8 cellular contexts compared by ENCODE assay signal in genomic region chrX:73563740-73564073, GRCh38. TPM values are rescaled to one million over a fixed set of nuclear protein-coding genes. Genes with fewer than 3 reads are reported as not detected.
DNase-seq lines count a peak whose midpoint lies in the region; ATAC-seq and TF ChIP-seq lines count a peak whose summit lies in the region.

No MANE protein-coding gene starts in this region.

- no peaks in the 10 kb centered on the region for H3K27me3 Mint-ChIP-seq in chondrocyte (ENCODE audit: low read depth)

- H3K4me3 Mint-ChIP-seq in chondrocyte (ENCODE audit: unreplicated experiment), result peak overlapping the region; percentile 98

- H3K27me3 ChIP-seq in mesendoderm (ENCODE audit: insufficient read depth, low read length, poor library complexity), result no peaks in the 10 kb centered on the region
- no peaks in the 10 kb centered on the region for H3K27me3 ChIP-seq in uterus

- no peaks in the 10 kb centered on the region for H3K4me1 ChIP-seq in mesendoderm (ENCODE audit: control insufficient read depth, low read depth, low read length)
- no peaks in the 10 kb centered on the region for H3K4me1 ChIP-seq in uterus

- H3K36me3 ChIP-seq in mesendoderm (ENCODE audit: control insufficient read depth, insufficient read depth, low read length) (no peaks in the 10 kb centered on the region), uterus (no peaks in the 10 kb centered on the region)

- H3K9me3 ChIP-seq in uterus, result no peaks in the 10 kb centered on the region

- no peak overlapping the region for H3K4ac ChIP-seq in mesendoderm (ENCODE audit: low read depth, low read length)

- H4K8ac ChIP-seq in mesendoderm (ENCODE audit: low read depth, low read length), result no peak overlapping the region

- H3K23ac ChIP-seq in mesendoderm (ENCODE audit: low read length), result no peak overlapping the region

- no peak overlapping the region for H2BK120ac ChIP-seq in mesendoderm (ENCODE audit: low read depth, low read length)

- peaks cover 2% of the 10 kb centered on the region for H3K79me2 ChIP-seq in mesendoderm (ENCODE audit: control insufficient read depth, insufficient read depth, low read length)

- H3K4me2 ChIP-seq in mesendoderm (ENCODE audit: low read length), result peak overlapping the region; percentile 39

- TF ChIP-seq CTCF in GM12875 (IDR thresholded peaks at IDR 0.05; ENCODE audit: borderline replicate concordance, insufficient read depth, low read depth, low read length), result no peak
- TF ChIP-seq CTCF in chondrocyte (IDR thresholded peaks at IDR 0.05), result no peak
- TF ChIP-seq CTCF in uterus (IDR thresholded peaks at IDR 0.05), result no peak

- no peaks in the 10 kb centered on the region for H3K36me3 Mint-ChIP-seq in chondrocyte (ENCODE audit: low read depth)

- H3K9ac ChIP-seq in mesendoderm (ENCODE audit: low read length), result peak overlapping the region; percentile 48

- H3K18ac ChIP-seq in mesendoderm (ENCODE audit: low read length), result no peak overlapping the region

- H3K27ac Mint-ChIP-seq in chondrocyte (ENCODE audit: unreplicated experiment), result peak overlapping the region; percentile 99

- H3K79me1 ChIP-seq in mesendoderm (ENCODE audit: low read length), result no peaks in the 10 kb centered on the region

- no peak overlapping the region for H4K5ac ChIP-seq in mesendoderm (ENCODE audit: low read length)

- H3K27ac ChIP-seq in mesendoderm (ENCODE audit: low read depth, low read length) (no peak overlapping the region), uterus (peak overlapping the region; percentile 88 to 93)

- no peak overlapping the region for H2AK5ac ChIP-seq in mesendoderm (ENCODE audit: low read length)

- H3K4me3 ChIP-seq in GM12875 (ENCODE audit: low read depth, low read length), result peak overlapping the region; percentile 61
- peak overlapping the region; percentile 50 for H3K4me3 ChIP-seq in mesendoderm (ENCODE audit: low read length)
- peak overlapping the region; percentile 55 to 64 for H3K4me3 ChIP-seq in uterus

- DNase-seq in NCI-H2227 (lab: John Stamatoyannopoulos, UW; ENCODE audit: unreplicated experiment) (peak; percentile 23), chondrocyte (ENCODE audit: low spot score) (no peak), mesendoderm (no peak), uterus (no peak), DMS153 treated with DMSO at 0.1 percent for 48 hours (lab: John Stamatoyannopoulos, UW; ENCODE audit: unreplicated experiment) (no peak), 8988T (no peak)

- no peak for TF ChIP-seq POLR2A in uterus (IDR thresholded peaks at IDR 0.05)

- H2BK5ac ChIP-seq in mesendoderm (ENCODE audit: low read length), result no peak overlapping the region

- H3K4me1 Mint-ChIP-seq in chondrocyte (ENCODE audit: low read depth), result peaks cover 16% of the 10 kb centered on the region

- H2BK15ac ChIP-seq in mesendoderm (replicated peaks; ENCODE audit: low read depth), result no peak overlapping the region

- intact Hi-C loops in uterus (cut with DNase I; ENCODE audit: low total_unique reads), result no loop called here

- peaks cover 5% of the 10 kb centered on the region for H3K9me3 Mint-ChIP-seq in chondrocyte (ENCODE audit: low read depth)

- H3K56ac ChIP-seq in mesendoderm (ENCODE audit: low read length), result peak overlapping the region; percentile 89

- ATAC-seq in GM21825 (IDR thresholded peaks at IDR 0.05; ENCODE audit: unreplicated experiment), result peak; percentile 27

- WGBS in mesendoderm (ENCODE audit: extremely low coverage, insufficient coverage, low lambda C conversion rate), result no CpG with 5 or more reads among the region's 3 CpGs

RNA-seq across cellular contexts. Expression of gene CHIC1, which starts 0.7 kb away (rescaled TPM):
- 7.3 to 9.4 TPM (median 7.4 TPM) in 3 replicates for total RNA-seq in chondrocyte
- polyA plus RNA-seq in mesendoderm (2013, experiment 1 of 2), result 4.4 TPM
- 4.1 TPM for polyA plus RNA-seq in mesendoderm (2013, experiment 2 of 2)
- total RNA-seq in uterus, result 10 to 100 TPM in 3 of 4 donors, 1 to 10 TPM in 1; 4.1 to 25.6 (median 18.4) TPM
